Comparison of ENCODE assay signal across 30 cellular contexts in genomic region chr15:63780969-63781368, GRCh38.
"Had no signal": no experiment of that assay in that cellular context is flagged by ENCODE, and none has a peak within 500 bp of the region (broad histone marks: within the 10 kb centered on the region; RNA-seq: fewer than 3 reads in every experiment).

No MANE protein-coding gene starts in this region.

- H3K27me3 Mint-ChIP-seq: naive thymus-derived CD8-positive, alpha-beta T cell; stimulated activated naive B cell treated with anti-CD40 and anti-IgM and Interleukin-4, amounts not matched to agents 10 μg/mL and 1 μg/mL and 100 μg/mL, for 72 hours had no signal

- H3K9me3 Mint-ChIP-seq: immature natural killer cell; naive thymus-derived CD8-positive, alpha-beta T cell; nephron; neural crest cell had no signal

- H3K4me3 Mint-ChIP-seq: immature natural killer cell; naive thymus-derived CD8-positive, alpha-beta T cell; nephron; neural crest cell; stimulated activated naive B cell treated with anti-CD40 and anti-IgM and Interleukin-4, amounts not matched to agents 10 μg/mL and 1 μg/mL and 100 μg/mL, for 72 hours had no signal

- DNase-seq: hypothalamus; immature natural killer cell; islet precursor cell; kidney glomerular epithelial cell; left cardiac atrium; lower lobe of right lung; mammary epithelial cell; mesenchymal stem cell; naive thymus-derived CD8-positive, alpha-beta T cell; nucleus accumbens; pancreas; posterior cingulate gyrus; retina; right cardiac atrium; stimulated activated CD4-positive, alpha-beta T cell treated with anti-CD3 and anti-CD28 coated beads, Interleukin-12 subunit alpha, Interleukin-12 subunit beta, amount 100 ng/mL, for 4 hours; stimulated activated CD4-positive, alpha-beta T cell treated with anti-CD3 and anti-CD28 coated beads, Interleukin-15, amount 100 ng/mL, for 24 hours; stimulated activated CD4-positive, alpha-beta T cell treated with anti-CD3 and anti-CD28 coated beads, Interleukin-2, amount 100 ng/mL, for 24 hours; stimulated activated CD4-positive, alpha-beta T cell treated with anti-CD3 and anti-CD28 coated beads, Interleukin-4, amount 100 ng/mL, for 1 hour; stimulated activated naive B cell treated with anti-CD40 and anti-IgM and Interleukin-4, amounts not matched to agents 10 μg/mL and 1 μg/mL and 100 μg/mL, for 72 hours; stimulated activated naive CD8-positive, alpha-beta T cell treated with anti-CD3 and anti-CD28 coated beads, Interleukin-15, Interleukin-2, amounts not matched to agents 100 U/mL and 50 U/mL, for 24 hours; stomach; testis; thyroid gland; transverse colon; upper lobe of right lung had no signal

- H3K27ac Mint-ChIP-seq: nephron; stimulated activated naive B cell treated with anti-CD40 and anti-IgM and Interleukin-4, amounts not matched to agents 10 μg/mL and 1 μg/mL and 100 μg/mL, for 72 hours had no signal

- FAIRE-seq: pancreas, urothelium cell line had no signal

- ATAC-seq: left cardiac atrium; left lobe of liver; lower lobe of right lung; naive thymus-derived CD8-positive, alpha-beta T cell; pancreas; right cardiac atrium; sciatic nerve; stimulated activated naive B cell treated with anti-CD40 and anti-IgM and Interleukin-4, amounts not matched to agents 10 μg/mL and 1 μg/mL and 100 μg/mL, for 72 hours; stimulated activated naive CD8-positive, alpha-beta T cell treated with anti-CD3 and anti-CD28 coated beads, Interleukin-15, Interleukin-2, amounts not matched to agents 100 U/mL and 50 U/mL, for 24 hours; upper lobe of right lung had no signal

- H3K4me1 Mint-ChIP-seq: neural crest cell had no signal
